Comparison of ENCODE assay signal across 26 cellular contexts in genomic region chr9:131695366-131696162, GRCh38. TPM values are rescaled to one million over a fixed set of nuclear protein-coding genes. Genes with fewer than 3 reads are reported as not detected.
A peak's percentile ranks its signal among the peaks of the same experiment; 100 is the strongest.
DNase-seq lines count a peak whose midpoint lies in the region; ATAC-seq and TF ChIP-seq lines count a peak whose summit lies in the region.
"Had no signal": no experiment of that assay in that cellular context is flagged by ENCODE, and none has a peak within 500 bp of the region (broad histone marks: within the 10 kb centered on the region; RNA-seq: fewer than 3 reads in every experiment).

No MANE protein-coding gene starts in this region.

- peak overlapping the region; percentile 17 for H3K27ac Mint-ChIP-seq in stimulated activated naive CD8-positive, alpha-beta T cell treated with anti-CD3 and anti-CD28 coated beads, Interleukin-15, Interleukin-2, amounts not matched to agents 100 ng/mL and 50 ng/mL, for 24 hours
- H3K27ac Mint-ChIP-seq in brain: peak overlapping the region in 3 of 5 experiments; percentile 31 to 53 (median 31)
- no peak overlapping the region for H3K27ac Mint-ChIP-seq in activated CD4-positive, alpha-beta T cell treated with anti-CD3 and anti-CD28 coated beads, Interleukin-2, amount 10 ng/mL, durations not matched to agents 24 days and 14 days

- H3K9me3 Mint-ChIP-seq in stimulated activated naive CD8-positive, alpha-beta T cell treated with anti-CD3 and anti-CD28 coated beads, Interleukin-15, Interleukin-2, amounts not matched to agents 100 ng/mL and 50 ng/mL, for 24 hours: no peaks in the 10 kb centered on the region
- no peaks in the 10 kb centered on the region for H3K9me3 Mint-ChIP-seq in brain
- no peaks in the 10 kb centered on the region for H3K9me3 Mint-ChIP-seq in activated CD4-positive, alpha-beta T cell treated with anti-CD3 and anti-CD28 coated beads, Interleukin-2, amount 10 ng/mL, durations not matched to agents 24 days and 14 days

- H2AK5ac ChIP-seq in mesendoderm (ENCODE audit: low read length): no peak overlapping the region

- no CpG with 5 or more reads among the region's 9 CpGs for WGBS in mesendoderm (ENCODE audit: extremely low coverage, insufficient coverage, low lambda C conversion rate)

- H3K79me2 ChIP-seq in mesendoderm (ENCODE audit: control insufficient read depth, insufficient read depth, low read length): peaks cover 29% of the 10 kb centered on the region

- H3K4me2 ChIP-seq in mesendoderm (ENCODE audit: low read length): no peak overlapping the region
- H3K4me2 ChIP-seq: A549, smooth muscle cell had no signal

- no peaks in the 10 kb centered on the region for H3K27me3 Mint-ChIP-seq in stimulated activated naive CD8-positive, alpha-beta T cell treated with anti-CD3 and anti-CD28 coated beads, Interleukin-15, Interleukin-2, amounts not matched to agents 100 ng/mL and 50 ng/mL, for 24 hours
- H3K27me3 Mint-ChIP-seq in brain: no peaks in the 10 kb centered on the region
- H3K27me3 Mint-ChIP-seq in activated CD4-positive, alpha-beta T cell treated with anti-CD3 and anti-CD28 coated beads, Interleukin-2, amount 10 ng/mL, durations not matched to agents 24 days and 14 days: no peaks in the 10 kb centered on the region

- no peak overlapping the region for H4K5ac ChIP-seq in mesendoderm (ENCODE audit: low read length)

- H3K4ac ChIP-seq in mesendoderm (ENCODE audit: low read depth, low read length): no peak overlapping the region

- H3K27me3 ChIP-seq in mesendoderm (ENCODE audit: insufficient read depth, low read length, poor library complexity): no peaks in the 10 kb centered on the region
- H3K27me3 ChIP-seq: BE2C, left lung, MG63, stomach, tibial nerve had no signal

- no peak overlapping the region for H3K9ac ChIP-seq in mesendoderm (ENCODE audit: low read length)

- H3K4me1 Mint-ChIP-seq in stimulated activated naive CD8-positive, alpha-beta T cell treated with anti-CD3 and anti-CD28 coated beads, Interleukin-15, Interleukin-2, amounts not matched to agents 100 ng/mL and 50 ng/mL, for 24 hours (ENCODE audit: low read depth): peaks cover 96% of the 10 kb centered on the region
- peaks cover 88% of the 10 kb centered on the region for H3K4me1 Mint-ChIP-seq in brain
- peaks cover 73% of the 10 kb centered on the region for H3K4me1 Mint-ChIP-seq in activated CD4-positive, alpha-beta T cell treated with anti-CD3 and anti-CD28 coated beads, Interleukin-2, amount 10 ng/mL, durations not matched to agents 24 days and 14 days

- H3K18ac ChIP-seq in mesendoderm (ENCODE audit: low read length): peak overlapping the region; percentile 39

- H3K36me3 ChIP-seq in mesendoderm (ENCODE audit: control insufficient read depth, insufficient read depth, low read length): no peaks in the 10 kb centered on the region
- H3K36me3 ChIP-seq: BE2C, left lung, MG63, stomach, tibial nerve, WERI-Rb-1 had no signal

- H3K36me3 Mint-ChIP-seq in stimulated activated naive CD8-positive, alpha-beta T cell treated with anti-CD3 and anti-CD28 coated beads, Interleukin-15, Interleukin-2, amounts not matched to agents 100 ng/mL and 50 ng/mL, for 24 hours (ENCODE audit: low read depth): peaks cover 3% of the 10 kb centered on the region
- H3K36me3 Mint-ChIP-seq in brain: no peaks in the 10 kb centered on the region
- peaks cover 16% of the 10 kb centered on the region for H3K36me3 Mint-ChIP-seq in activated CD4-positive, alpha-beta T cell treated with anti-CD3 and anti-CD28 coated beads, Interleukin-2, amount 10 ng/mL, durations not matched to agents 24 days and 14 days (ENCODE audit: low read depth)

- H4K8ac ChIP-seq in mesendoderm (ENCODE audit: low read depth, low read length): no peak overlapping the region

- H3K4me3 ChIP-seq in mesendoderm (ENCODE audit: low read length): no peak overlapping the region
- H3K4me3 ChIP-seq: A549, K562, left lung, MG63, smooth muscle cell, stomach, tibial nerve had no signal

- no peak for DNase-seq in stimulated activated naive CD8-positive, alpha-beta T cell treated with anti-CD3 and anti-CD28 coated beads, Interleukin-15, Interleukin-2, amounts not matched to agents 100 U/mL and 50 U/mL, for 24 hours
- DNase-seq in mesendoderm: no peak
- DNase-seq in activated CD4-positive, alpha-beta T cell treated with anti-CD3 and anti-CD28 coated beads, Interleukin-2, amount 10 ng/mL, durations not matched to agents 24 days and 14 days: no peak
- DNase-seq in GM19238 (ENCODE audit: insufficient read length, low spot score): no peak
- DNase-seq in NCI-H1048 (lab: John Stamatoyannopoulos, UW): no peak
- DNase-seq in NCI-H187 treated with DMSO at 0.1 percent for 48 hours (lab: John Stamatoyannopoulos, UW): no peak
- DNase-seq: activated CD4-positive, alpha-beta T cell treated with anti-CD3 and anti-CD28 coated beads, Interleukin-2, amount 50 U/mL, for 4 hours; activated CD8-positive, alpha-beta memory T cell treated with anti-CD3 and anti-CD28 coated beads, Interleukin-2, amount 50 U/mL, for 4 hours; activated gamma-delta T cell; BE2C; cortex of kidney; HCEC 1CT; left lung; MG63; NCI-H1436 treated with DMSO at 0.1 percent for 48 hours; NCI-H2171; NCI-H524 treated with DMSO at 0.1 percent for 48 hours; occipital lobe; stomach; WERI-Rb-1 had no signal

- no peak overlapping the region for H3K23ac ChIP-seq in mesendoderm (ENCODE audit: low read length)

- no peak overlapping the region for H2BK120ac ChIP-seq in mesendoderm (ENCODE audit: low read depth, low read length)

- H2BK5ac ChIP-seq in mesendoderm (ENCODE audit: low read length): peak overlapping the region; percentile 4

- intact Hi-C loops in activated CD4-positive, alpha-beta T cell treated with anti-CD3 and anti-CD28 coated beads, Interleukin-2, amount 10 ng/mL, durations not matched to agents 24 days and 14 days (cut with micrococcal nuclease): no loop called here

- no peak overlapping the region for H2BK15ac ChIP-seq in mesendoderm (replicated peaks; ENCODE audit: low read depth)

- H3K79me1 ChIP-seq in mesendoderm (ENCODE audit: low read length): peaks cover 16% of the 10 kb centered on the region

- H3K4me1 ChIP-seq in mesendoderm (ENCODE audit: control insufficient read depth, low read depth, low read length): peaks cover 20% of the 10 kb centered on the region

- ATAC-seq in stimulated activated naive CD8-positive, alpha-beta T cell treated with anti-CD3 and anti-CD28 coated beads, Interleukin-15, Interleukin-2, amounts not matched to agents 100 U/mL and 50 U/mL, for 24 hours: no peak
- ATAC-seq: A549, K562, left lung had no signal

- peak overlapping the region; percentile 5 for H3K56ac ChIP-seq in mesendoderm (ENCODE audit: low read length)

- H3K4me3 Mint-ChIP-seq in stimulated activated naive CD8-positive, alpha-beta T cell treated with anti-CD3 and anti-CD28 coated beads, Interleukin-15, Interleukin-2, amounts not matched to agents 100 ng/mL and 50 ng/mL, for 24 hours: no peak overlapping the region
- no peak overlapping the region for H3K4me3 Mint-ChIP-seq in brain
- H3K4me3 Mint-ChIP-seq in activated CD4-positive, alpha-beta T cell treated with anti-CD3 and anti-CD28 coated beads, Interleukin-2, amount 10 ng/mL, durations not matched to agents 24 days and 14 days: no peak overlapping the region

- TF ChIP-seq CTCF in brain (conservative IDR thresholded peaks at IDR 0.05): no peak

- H3K27ac ChIP-seq in mesendoderm (ENCODE audit: low read depth, low read length): no peak overlapping the region
- H3K27ac ChIP-seq: A549, left lung, stomach, WERI-Rb-1 had no signal

RNA-seq across cellular contexts. Expression of gene RAPGEF1, which starts 44.3 kb away (rescaled TPM):
- polyA plus RNA-seq in brain (ENCODE audit: insufficient read depth, low read depth, low replicate concordance): 44.2 TPM
- 43.2 TPM for polyA plus RNA-seq in mesendoderm (2013, experiment 1 of 2)
- 44.5 TPM for polyA plus RNA-seq in mesendoderm (2013, experiment 2 of 2)
- total RNA-seq in activated CD4-positive, alpha-beta T cell treated with anti-CD3 and anti-CD28 coated beads, Interleukin-2, amount 10 ng/mL, durations not matched to agents 24 days and 14 days: 150 and 153 TPM in 2 replicates
